Comparison of ENCODE assay signal across 8 cellular contexts in genomic region chr16:57299719-57300386, GRCh38. TPM values are rescaled to one million over a fixed set of nuclear protein-coding genes. Genes with fewer than 3 reads are reported as not detected.
DNase-seq lines count a peak whose midpoint lies in the region; ATAC-seq and TF ChIP-seq lines count a peak whose summit lies in the region.

No MANE protein-coding gene starts in this region.

- no peak for TF ChIP-seq RAD21 in IMR-90 (IDR thresholded peaks at IDR 0.05; ENCODE audit: low read length)

- H3K4me2 ChIP-seq in IMR-90 (ENCODE audit: low read depth, low read length) = peak overlapping the region; percentile 83

- peak; percentile 23 for TF ChIP-seq CTCF in Calu3 (IDR thresholded peaks at IDR 0.05; ENCODE audit: unreplicated experiment)
- no peak; the same call in 1 of the 2 replicates for TF ChIP-seq CTCF in IMR-90 (conservative IDR thresholded peaks at IDR 0.05; ENCODE audit: low read depth, low read length)
- peak in 5 of 6 experiments; percentile 31 to 57 (median 52) for TF ChIP-seq CTCF in Peyer's patch (IDR thresholded peaks at IDR 0.05)

- no peak overlapping the region for H2AK9ac ChIP-seq in IMR-90 (replicated peaks; ENCODE audit: low read depth, low read length, poor library complexity)

- H3K9me3 ChIP-seq in IMR-90 (ENCODE audit: control insufficient read depth, insufficient read depth, low read length) = no peaks in the 10 kb centered on the region
- no peaks in the 10 kb centered on the region for H3K9me3 ChIP-seq in Peyer's patch

- H3K9me3 Mint-ChIP-seq in Calu3 (ENCODE audit: low read depth, unreplicated experiment) (no peaks in the 10 kb centered on the region), naive B cell (no peaks in the 10 kb centered on the region)
- peaks cover 2% of the 10 kb centered on the region for H3K9me3 Mint-ChIP-seq in stimulated activated memory B cell treated with anti-CD40 and anti-IgM and Interleukin-4, amounts not matched to agents 10 μg/mL and 1 μg/mL and 100 μg/mL, for 72 hours

- in situ Hi-C loops in IMR-90 (cut with MboI; ENCODE audit: low sequenced_read_pairs) = loop anchor here (5.0 to 10.0 kb wide), 3 partner anchors 117 to 222 kb away; no protein-coding TSS in a partner anchor

- TF ChIP-seq POLR2A in IMR-90 (IDR thresholded peaks at IDR 0.05; ENCODE audit: low read depth, low read length) = no peak
- no peak for TF ChIP-seq POLR2A in Peyer's patch (IDR thresholded peaks at IDR 0.05)

- intact Hi-C loops in Calu3 (cut with micrococcal nuclease; ENCODE audit: unreplicated experiment) (loop anchor here (1.0 to 5.0 kb wide), 9 partner anchors 42 to 221 kb away; partner anchors contain the start of gene CPNE2), IMR-90 (cut with micrococcal nuclease) (loop anchor here (1.0 to 2.0 kb wide), 7 partner anchors 55 to 216 kb away; partner anchors contain the start of genes ARL2BP, CPNE2, PSME3IP1 and RSPRY1)

- no peak overlapping the region for H2BK5ac ChIP-seq in IMR-90 (ENCODE audit: low read depth, low read length, poor library complexity, severe bottlenecking)

- H3K4me3 ChIP-seq in IMR-90 (ENCODE audit: insufficient read depth, low read depth, low read length) = peak overlapping the region; percentile 64
- peak overlapping the region; percentile 34 to 56 (median 52) for H3K4me3 ChIP-seq in Peyer's patch

- H3K27me3 Mint-ChIP-seq in Calu3 (ENCODE audit: unreplicated experiment) (no peaks in the 10 kb centered on the region), naive B cell (peaks cover 0 to 10% (median 4%) of the 10 kb centered on the region in 3 donors)
- no peaks in the 10 kb centered on the region for H3K27me3 Mint-ChIP-seq in stimulated activated memory B cell treated with anti-CD40 and anti-IgM and Interleukin-4, amounts not matched to agents 10 μg/mL and 1 μg/mL and 100 μg/mL, for 72 hours

- H3K4me3 Mint-ChIP-seq in Calu3 (ENCODE audit: low read depth, unreplicated experiment) (no peak overlapping the region), naive B cell (no peak overlapping the region)
- no peak overlapping the region for H3K4me3 Mint-ChIP-seq in stimulated activated memory B cell treated with anti-CD40 and anti-IgM and Interleukin-4, amounts not matched to agents 10 μg/mL and 1 μg/mL and 100 μg/mL, for 72 hours

- H4K5ac ChIP-seq in IMR-90 (ENCODE audit: low read depth, low read length) = no peak overlapping the region

- H2AK5ac ChIP-seq in IMR-90 (ENCODE audit: low read depth, low read length) = no peak overlapping the region

- H3K27me3 ChIP-seq in IMR-90 (ENCODE audit: control insufficient read depth, insufficient read depth, low read length) (peaks cover 9% of the 10 kb centered on the region), Peyer's patch (no peaks in the 10 kb centered on the region)

- H2BK15ac ChIP-seq in IMR-90 (ENCODE audit: low read depth, low read length) = no peak overlapping the region

- 0 out of 2 replicates have a peak overlapping the region, but pooled peaks have one; percentile 20 for H3K14ac ChIP-seq in IMR-90 (replicated peaks; ENCODE audit: low read depth, low read length)

- no peak overlapping the region for H3K23ac ChIP-seq in IMR-90 (ENCODE audit: low read depth, low read length)

- no peaks in the 10 kb centered on the region for H3K9me1 ChIP-seq in IMR-90 (ENCODE audit: insufficient read depth, low read length)

- H4K20me1 ChIP-seq in IMR-90 (ENCODE audit: insufficient read depth, low read length) = peaks cover 5% of the 10 kb centered on the region

- H3K56ac ChIP-seq in IMR-90 (ENCODE audit: extremely low read depth, insufficient read depth, low read length) = no peak overlapping the region

- 2% methylated on average over 13 of the region's 35 CpGs; no CpG with 5 or more reads in 1 of the 2 experiments for WGBS in IMR-90 (ENCODE audit: extremely low coverage in 2 of 2, insufficient read length in 1 of 2), 2 experiments

- POLR2A ChIA-PET in IMR-90 (lab: Charles Lee; ENCODE audit: unreplicated experiment) = no interaction called here

- H3K27ac ChIP-seq in IMR-90 (ENCODE audit: insufficient read depth, low read length) (peak overlapping the region; percentile 19), Peyer's patch (peak overlapping the region; percentile 83 to 94 (median 87))

- H2AFZ ChIP-seq in IMR-90 (replicated peaks; ENCODE audit: low read length, poor library complexity) = peak overlapping the region; percentile 89

- H3K36me3 ChIP-seq in IMR-90 (ENCODE audit: control insufficient read depth, insufficient read depth, low read length) (no peaks in the 10 kb centered on the region), Peyer's patch (no peaks in the 10 kb centered on the region)

- no peaks in the 10 kb centered on the region for H3K79me1 ChIP-seq in IMR-90 (ENCODE audit: low read depth in 1 of 2, low read length in 2 of 2)

- DNase-seq in Calu3 = peak; percentile 93
- peak; percentile 97 for DNase-seq in IMR-90
- peak; percentile 80 to 94 (median 82) for DNase-seq in Peyer's patch
- DNase-seq in activated T-helper 1 cell treated with Interleukin-2 at 50 U/mL for 16 hours (ENCODE audit: low read depth) = peak; percentile 66
- peak; percentile 94 for DNase-seq in fibroblast of gingiva (ENCODE audit: low read depth)
- DNase-seq in naive B cell = peak; percentile 75

- H3K18ac ChIP-seq in IMR-90 (ENCODE audit: low read depth, low read length) = no peak overlapping the region

- peaks cover 23% of the 10 kb centered on the region for H3K4me1 Mint-ChIP-seq in Calu3 (ENCODE audit: low read depth, unreplicated experiment)
- H3K4me1 Mint-ChIP-seq in naive B cell = peaks cover 5 to 7% (median 6%) of the 10 kb centered on the region in 3 donors
- H3K4me1 Mint-ChIP-seq in stimulated activated memory B cell treated with anti-CD40 and anti-IgM and Interleukin-4, amounts not matched to agents 10 μg/mL and 1 μg/mL and 100 μg/mL, for 72 hours = peaks cover 33% of the 10 kb centered on the region

- H3K9ac ChIP-seq in IMR-90 (ENCODE audit: low read depth, low read length) = peak overlapping the region; percentile 35; the same call in 1 of the 2 replicates

- H3K4me1 ChIP-seq in IMR-90 (ENCODE audit: control insufficient read depth, insufficient read depth, low read length) = peaks cover 3% of the 10 kb centered on the region; the same call in 1 of the 2 replicates
- H3K4me1 ChIP-seq in Peyer's patch = peaks cover 0 to 24% (median 8%) of the 10 kb centered on the region in 4 donors

- H3K36me3 Mint-ChIP-seq in Calu3 (ENCODE audit: insufficient read depth, unreplicated experiment) (peaks cover 10% of the 10 kb centered on the region), naive B cell (no peaks in the 10 kb centered on the region)
- peaks cover 5% of the 10 kb centered on the region for H3K36me3 Mint-ChIP-seq in stimulated activated memory B cell treated with anti-CD40 and anti-IgM and Interleukin-4, amounts not matched to agents 10 μg/mL and 1 μg/mL and 100 μg/mL, for 72 hours

- H3K27ac Mint-ChIP-seq in Calu3 (ENCODE audit: unreplicated experiment) (no peak overlapping the region), naive B cell (no peak overlapping the region)
- no peak overlapping the region for H3K27ac Mint-ChIP-seq in stimulated activated memory B cell treated with anti-CD40 and anti-IgM and Interleukin-4, amounts not matched to agents 10 μg/mL and 1 μg/mL and 100 μg/mL, for 72 hours

- H2BK120ac ChIP-seq in IMR-90 (ENCODE audit: low read depth, low read length) = no peak overlapping the region

- no peak overlapping the region for H2BK20ac ChIP-seq in IMR-90 (ENCODE audit: low read depth, low read length)

- dilution Hi-C loops in IMR-90 (cut with HindIII; ENCODE audit: low sequenced_read_pairs, unreplicated experiment) = no loop called here

- no peak overlapping the region; a peak in 1 of 4 replicates for H4K8ac ChIP-seq in IMR-90 (ENCODE audit: low read depth in 2 of 2, low read length in 2 of 2)

- CTCF ChIA-PET in Calu3 (lab: Charles Lee) (interaction anchor here (0.6 to 5.0 kb wide), 14 partner anchors 15 to 220 kb away, joined by 3 to 80 read pairs (median 5); partner anchors contain the start of genes ARL2BP, CX3CL1 and PLLP), IMR-90 (lab: Yijun Ruan, JAX) (interaction anchor here (0.7 to 4.0 kb wide), 5 partner anchors 8 to 123 kb away, joined by 3 to 30 read pairs (median 4); no protein-coding TSS in a partner anchor)

- H4K91ac ChIP-seq in IMR-90 (ENCODE audit: insufficient read depth, low read depth, low read length) = no peak overlapping the region

- BruUV-seq in Calu3 (replicated peaks; lab: Mats Ljungman, UMichigan) (no TSS peak), IMR-90 (replicated peaks; lab: Mats Ljungman, UMichigan) (no TSS peak)

- ATAC-seq in GM21528 (IDR thresholded peaks at IDR 0.05; ENCODE audit: low FRiP score, unreplicated experiment) (peak; percentile 58), IMR-90 (ENCODE audit: low read depth) (peak; percentile 86), naive B cell (ENCODE audit: low read depth in 2 of 2) (peak; percentile 44 to 62)
- ATAC-seq in stimulated activated memory B cell treated with anti-CD40 and anti-IgM and Interleukin-4, amounts not matched to agents 10 μg/mL and 1 μg/mL and 100 μg/mL, for 72 hours = peak; percentile 76

- no peak overlapping the region for H3K4ac ChIP-seq in IMR-90 (ENCODE audit: low read depth, low read length)

TF ChIP-seq in IMR-90, 13 proteins besides CTCF, POLR2A, EP300 and RAD21 (continues in another document):
- TF ChIP-seq CEBPB (IDR thresholded peaks at IDR 0.05; ENCODE audit: low read depth, low read length) (no peak; the same call in 1 of the 2 replicates), FOS (IDR thresholded peaks at IDR 0.05; ENCODE audit: low read depth, low read length) (peak; percentile 96)

RNA-seq across cellular contexts. Expression of gene PLLP, which starts 15.4 kb away (rescaled TPM):
- total RNA-seq in Calu3 (2022) (38.3 and 40.3 TPM in 2 replicates), IMR-90 (2012; rRNA removed) (not detected in 2 replicates), Peyer's patch (100 to 1,000 TPM in 3 of 4 donors, 1 to 10 TPM in 1; 1.7 to 152 (median 126) TPM)
- polyA plus RNA-seq in IMR-90 (2012; rRNA removed) (0.05 TPM in 1 of 2 replicates, not detected in the other), naive B cell (ENCODE audit: low read depth in 6 of 6) (under 1 TPM; 0.14 to 0.68 (median 0.52) TPM)
- polyA plus RNA-seq in IMR-90 (2012; cell fraction: cytosol; rRNA removed) = 0.04 TPM in 1 of 2 replicates, not detected in the other
- not detected in 2 replicates for polyA plus RNA-seq in IMR-90 (2012; cell fraction: nucleus; rRNA removed; ENCODE audit: low replicate concordance)

RNA-seq across cellular contexts. Expression of gene ARL2BP, which starts 54.8 kb away (rescaled TPM):
- total RNA-seq in Calu3 (2022) = 32.6 and 33.3 TPM in 2 replicates
- 73.7 and 77.8 TPM in 2 replicates for total RNA-seq in IMR-90 (2012; rRNA removed)
- 46.8 and 46.9 TPM in 2 replicates for polyA plus RNA-seq in IMR-90 (2012; rRNA removed)
- 25.7 and 37.1 TPM in 2 replicates for polyA plus RNA-seq in IMR-90 (2012; cell fraction: cytosol; rRNA removed)
- polyA plus RNA-seq in IMR-90 (2012; cell fraction: nucleus; rRNA removed; ENCODE audit: low replicate concordance) = 8.1 and 26.0 TPM in 2 replicates
- 10 to 100 TPM; 25.2 to 55.3 (median 31.5) TPM for total RNA-seq in Peyer's patch
- 100 to 1,000 TPM; 108 to 236 (median 132) TPM for polyA plus RNA-seq in naive B cell (ENCODE audit: low read depth in 6 of 6)

RNA-seq across cellular contexts. Expression of gene CCL22, which starts 58.7 kb away (rescaled TPM):
- 2.6 and 4.5 TPM in 2 replicates for total RNA-seq in Calu3 (2022)
- not detected in 2 replicates for total RNA-seq in IMR-90 (2012; rRNA removed)
- polyA plus RNA-seq in IMR-90 (2012; rRNA removed) = not detected in 2 replicates
- not detected in 2 replicates for polyA plus RNA-seq in IMR-90 (2012; cell fraction: cytosol; rRNA removed)
- not detected in 2 replicates for polyA plus RNA-seq in IMR-90 (2012; cell fraction: nucleus; rRNA removed; ENCODE audit: low replicate concordance)
- total RNA-seq in Peyer's patch = 1 to 10 TPM in 1 of 4 donors, under 1 TPM in 1, not detected in 2; 0.40 to 3.3 TPM
- polyA plus RNA-seq in naive B cell (ENCODE audit: low read depth in 6 of 6) = not detected

Comparison
In these comparisons a context has a peak if more than half of its experiments do, and no peak if none do; other contexts are left out.
1. Peak in every context shown above with its lines: DNase-seq, ATAC-seq, H3K4me3 ChIP-seq and H3K27ac ChIP-seq.